ENCODE assay signal across 16 cellular contexts in genomic region chr4:37733230-37733904, GRCh38. TPM values are rescaled to one million over a fixed set of nuclear protein-coding genes. Genes with fewer than 3 reads are reported as not detected.
DNase-seq lines count a peak whose midpoint lies in the region; ATAC-seq, FAIRE-seq and TF ChIP-seq lines count a peak whose summit lies in the region.
"Had no signal": no experiment of that assay in that cellular context is flagged by ENCODE, and none has a peak within 500 bp of the region (broad histone marks: within the 10 kb centered on the region; RNA-seq: fewer than 3 reads in every experiment).

No MANE protein-coding gene starts in this region.

- TF ChIP-seq POLR2A in right lobe of liver (IDR thresholded peaks at IDR 0.05) = no peak

- H3K27me3 ChIP-seq in hepatocyte = no peaks in the 10 kb centered on the region
- H3K27me3 ChIP-seq in right lobe of liver = no peaks in the 10 kb centered on the region

- FAIRE-seq in frontal cortex (lab: Jason Lieb, UNC) = no peak
- FAIRE-seq in RCC 7860 (lab: Jason Lieb, UNC) = no peak
- FAIRE-seq: A549, HTR-8/SVneo, K562 had no signal

- H3K4me3 ChIP-seq in hepatocyte = no peak overlapping the region
- H3K4me3 ChIP-seq in right lobe of liver = no peak overlapping the region
- H3K4me3 ChIP-seq: A549, GM23338, K562 had no signal

- WGBS in hepatocyte (ENCODE audit: low lambda C conversion rate, missing lambda C conversion rate) = 55% methylated on average over 6 of the region's 6 CpGs
- WGBS in right lobe of liver (ENCODE audit: insufficient coverage, low coverage, low lambda C conversion rate, missing lambda C conversion rate) = 19% methylated on average over 6 of the region's 6 CpGs

- no peaks in the 10 kb centered on the region for H3K79me2 ChIP-seq in hepatocyte

- no peaks in the 10 kb centered on the region for H4K20me1 ChIP-seq in hepatocyte (ENCODE audit: insufficient read depth, poor library complexity, severe bottlenecking)

- H3K4me1 ChIP-seq in hepatocyte (ENCODE audit: insufficient read depth) (no peaks in the 10 kb centered on the region), right lobe of liver (peaks cover 0 to 13% (median 3%) of the 10 kb centered on the region in 4 donors)
- H3K4me1 ChIP-seq: A549 had no signal

- H3K4me2 ChIP-seq in hepatocyte = peak overlapping the region; percentile 30
- H3K4me2 ChIP-seq: A549, GM23338 had no signal

- no peak overlapping the region for H2AFZ ChIP-seq in hepatocyte
- H2AFZ ChIP-seq: GM23338 had no signal

- H3K27ac ChIP-seq in hepatocyte (peak overlapping the region; percentile 38), right lobe of liver (no peak overlapping the region)
- H3K27ac ChIP-seq: A549 had no signal

- no peaks in the 10 kb centered on the region for H3K36me3 ChIP-seq in hepatocyte (replicated peaks; ENCODE audit: insufficient read depth, low read depth)
- H3K36me3 ChIP-seq in right lobe of liver = no peaks in the 10 kb centered on the region

- intact Hi-C loops in right lobe of liver (cut with DNase I) = no loop called here

- H3K9me3 ChIP-seq in hepatocyte (ENCODE audit: low read depth) (no peaks in the 10 kb centered on the region), right lobe of liver (no peaks in the 10 kb centered on the region)
- H3K9me3 ChIP-seq: A549 had no signal

- in situ Hi-C loops in ACHN (cut with HindIII; ENCODE audit: low pct_ligation_motif_present, low pct_unique_long_range_greater_than_20kb, low sequenced_read_pairs) = no loop called here

- TF ChIP-seq CTCF in hepatocyte (IDR thresholded peaks at IDR 0.05; ENCODE audit: poor library complexity) (no peak), right lobe of liver (IDR thresholded peaks at IDR 0.05) (no peak)

- DNase-seq in hepatocyte (ENCODE audit: low spot score) (no peak), right lobe of liver (peak in 1 of 3 donors; percentile 58), frontal cortex (ENCODE audit: low spot score in 2 of 2) (no peak), RCC 7860 (ENCODE audit: low spot score) (no peak), ACHN (no peak)
- DNase-seq: CD8-positive, alpha-beta T cell; COR-L47; DND-41; GF-D8; H7 had no signal

- ATAC-seq in HG02610 (IDR thresholded peaks at IDR 0.05; ENCODE audit: unreplicated experiment) (peak; percentile 13), right lobe of liver (peak; percentile 87 to 93 (median 92)), GM21528 (IDR thresholded peaks at IDR 0.05; ENCODE audit: low FRiP score, unreplicated experiment) (no peak)
- ATAC-seq: A549; CD8-positive, alpha-beta T cell; GM23338; K562 had no signal

- H3K9me2 ChIP-seq in hepatocyte (replicated peaks; ENCODE audit: insufficient read depth) = no peaks in the 10 kb centered on the region

RNA-seq across cellular contexts. Expression of gene RELL1, which starts 47.2 kb away (rescaled TPM):
- total RNA-seq in hepatocyte (39.8 and 44.8 TPM in 2 replicates), right lobe of liver (10 to 100 TPM in 1 of 6 experiments, 1 to 10 TPM in 5; 5.7 to 14.6 (median 7.8) TPM), frontal cortex (38.7 TPM)
- 5.5 and 10.0 TPM in 2 replicates for polyA plus RNA-seq in hepatocyte
